ENCODE assay signal across 8 cellular contexts in the genomic region with DNA sequence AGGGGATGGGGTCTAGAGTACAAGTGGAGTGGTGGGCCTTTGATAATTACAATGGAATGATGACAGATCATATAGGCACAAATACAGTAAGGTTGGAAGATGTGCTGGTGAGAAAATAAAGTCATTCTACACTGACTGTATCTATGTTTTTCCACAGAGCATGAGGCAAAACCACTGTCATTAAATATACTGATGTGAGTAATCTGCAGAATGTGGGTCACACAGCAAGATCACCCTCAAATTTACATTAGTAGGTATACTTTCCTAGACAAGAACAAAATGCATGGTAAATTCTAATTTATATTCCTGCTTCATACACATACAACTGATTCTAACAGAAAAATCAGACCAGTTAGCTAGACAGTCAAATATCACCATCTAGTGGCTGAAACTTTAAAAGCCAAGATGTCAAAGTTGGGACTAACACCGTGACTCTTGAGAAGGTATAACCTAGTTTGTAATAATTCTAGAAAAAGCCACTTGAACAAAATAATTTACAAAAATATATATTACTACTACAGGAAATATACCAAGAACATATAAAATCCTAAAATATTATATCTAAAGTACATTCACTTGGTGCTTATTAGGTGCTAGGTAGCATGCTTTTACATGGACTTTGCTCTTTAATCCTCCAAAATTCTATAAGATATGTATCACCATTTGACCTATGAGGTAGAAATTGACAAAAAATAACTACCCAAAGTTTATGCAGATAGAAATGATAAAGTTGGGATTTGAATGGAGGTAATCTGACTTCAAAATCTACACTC. TPM values are rescaled to one million over a fixed set of nuclear protein-coding genes. Genes with fewer than 3 reads are reported as not detected.
A peak's percentile ranks its signal among the peaks of the same experiment; 100 is the strongest.
DNase-seq lines count a peak whose midpoint lies in the region; ATAC-seq and TF ChIP-seq lines count a peak whose summit lies in the region.

No MANE protein-coding gene starts in this region.

- H3K27me3 ChIP-seq in MM.1S (replicated peaks; ENCODE audit: insufficient read depth, low read length) (no peaks in the 10 kb centered on the region), parathyroid adenoma (ENCODE audit: control insufficient read depth, insufficient read depth, low read length) (no peaks in the 10 kb centered on the region)

- H2AFZ ChIP-seq in MM.1S (ENCODE audit: low read length) (no peak overlapping the region), parathyroid adenoma (no peak overlapping the region)

- H3K79me2 ChIP-seq in MM.1S (ENCODE audit: low read length) (no peaks in the 10 kb centered on the region), parathyroid adenoma (peaks cover 28% of the 10 kb centered on the region)

- no peak overlapping the region for H3K9ac ChIP-seq in MM.1S (ENCODE audit: low read length)
- H3K9ac ChIP-seq in parathyroid adenoma = no peak overlapping the region

- DNase-seq in NCI-H187 treated with DMSO at 0.1 percent for 48 hours (lab: John Stamatoyannopoulos, UW) (peak; percentile 5), NCI-H187 (lab: John Stamatoyannopoulos, UW) (no peak), MM.1S (peak; percentile 60), SW480 (ENCODE audit: low spot score) (peak; percentile 26), fibroblast of villous mesenchyme (ENCODE audit: low read depth) (peak; percentile 68)
- DNase-seq in stimulated activated CD4-positive, alpha-beta T cell treated with anti-CD3 and anti-CD28 coated beads, Interleukin-1b, Interleukin-23, amount 100 ng/mL, for 48 hours = no peak

- no peaks in the 10 kb centered on the region for H3K4me1 ChIP-seq in MM.1S (ENCODE audit: low read length)
- no peaks in the 10 kb centered on the region for H3K4me1 ChIP-seq in parathyroid adenoma

- peak; percentile 83 for ATAC-seq in GM21619 (IDR thresholded peaks at IDR 0.05; ENCODE audit: unreplicated experiment)

- H3K4me3 ChIP-seq in MM.1S (ENCODE audit: low read length) (no peak overlapping the region), fibroblast of villous mesenchyme (ENCODE audit: low read depth, low read length) (no peak overlapping the region), parathyroid adenoma (ENCODE audit: low read depth, low read length) (no peak overlapping the region)

- H3F3A ChIP-seq in MM.1S (ENCODE audit: insufficient read depth, low read length) = no peaks in the 10 kb centered on the region

- TF ChIP-seq CTCF in MM.1S (IDR thresholded peaks at IDR 0.05; ENCODE audit: low read length) (peak; percentile 66), fibroblast of villous mesenchyme (IDR thresholded peaks at IDR 0.05; ENCODE audit: insufficient read depth, low read depth, low read length) (peak; percentile 72), parathyroid adenoma (IDR thresholded peaks at IDR 0.05) (peak; percentile 62)

- H3K9me3 ChIP-seq in MM.1S (replicated peaks; ENCODE audit: insufficient read depth, low read length) = no peaks in the 10 kb centered on the region
- H3K9me3 ChIP-seq in parathyroid adenoma (ENCODE audit: control insufficient read depth, low read length) = no peaks in the 10 kb centered on the region

- H3K9me2 ChIP-seq in MM.1S (replicated peaks; ENCODE audit: insufficient read depth, low read length) = no peaks in the 10 kb centered on the region

- H3K27ac ChIP-seq in MM.1S (ENCODE audit: low read length) = no peak overlapping the region
- no peak overlapping the region for H3K27ac ChIP-seq in parathyroid adenoma

- H3K36me3 ChIP-seq in MM.1S (replicated peaks; ENCODE audit: insufficient read depth, low read length) = no peaks in the 10 kb centered on the region
- H3K36me3 ChIP-seq in parathyroid adenoma (ENCODE audit: control insufficient read depth, insufficient read depth, low read length) = no peaks in the 10 kb centered on the region

- H3K4me2 ChIP-seq in MM.1S (ENCODE audit: low read depth, low read length) (no peak overlapping the region), parathyroid adenoma (ENCODE audit: low read length) (no peak overlapping the region)

- no peaks in the 10 kb centered on the region for H4K20me1 ChIP-seq in MM.1S (ENCODE audit: insufficient read depth, low read length)

RNA-seq across cellular contexts. Expression of a gene that starts 19.5 kb away (rescaled TPM):
- total RNA-seq in fibroblast of villous mesenchyme = 12.2 and 18.6 TPM in 2 replicates

RNA-seq across cellular contexts. Expression of a gene that starts 56.6 kb away (rescaled TPM):
- total RNA-seq in fibroblast of villous mesenchyme = 4.3 and 8.7 TPM in 2 replicates

Comparison
In these comparisons a context has a peak if more than half of its experiments do, and no peak if none do; other contexts are left out.
1. DNase-seq: peak in NCI-H187 treated with DMSO at 0.1 percent for 48 hours (single experiment), MM.1S (single experiment), SW480 (single experiment) and fibroblast of villous mesenchyme (single experiment); none in NCI-H187 (0 of 2) and stimulated activated CD4-positive, alpha-beta T cell treated with anti-CD3 and anti-CD28 coated beads, Interleukin-1b, Interleukin-23, amount 100 ng/mL, for 48 hours (single experiment).
2. Peak in every context shown above with its lines, with median percentiles within 50 percentile points of each other: CTCF ChIP-seq.